ENCODE assay signal across 20 cellular contexts in the genomic region with DNA sequence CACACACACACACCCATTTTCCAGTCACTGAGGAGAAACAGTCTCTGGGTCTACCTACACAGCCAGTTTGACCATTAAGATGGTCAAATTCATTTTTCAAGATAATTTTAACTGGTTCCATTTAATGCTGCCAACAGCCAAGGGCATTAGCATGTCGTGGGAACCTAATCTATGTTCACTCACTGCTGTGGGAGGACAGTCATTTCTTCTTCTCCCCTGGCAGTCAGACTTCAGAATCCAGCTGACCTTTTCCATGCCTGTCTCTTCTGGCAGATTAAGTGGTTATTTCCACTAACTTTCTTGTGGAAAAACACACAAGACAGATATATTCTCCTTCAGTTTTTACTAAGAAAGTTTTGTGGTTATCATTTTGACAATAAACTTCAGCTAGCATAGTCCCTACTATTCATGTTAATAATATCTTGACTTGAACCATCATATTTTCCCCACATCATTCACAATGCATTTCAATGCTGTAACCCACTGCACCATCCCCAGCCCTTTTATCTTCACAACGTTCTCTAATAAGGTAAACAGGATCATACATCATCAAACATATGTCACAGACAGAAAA.
DNase-seq lines count a peak whose midpoint lies in the region; ATAC-seq and TF ChIP-seq lines count a peak whose summit lies in the region.
"Had no signal": no experiment of that assay in that cellular context is flagged by ENCODE, and none has a peak within 500 bp of the region (broad histone marks: within the 10 kb centered on the region; RNA-seq: fewer than 3 reads in every experiment).

No MANE protein-coding gene starts in this region.

- peaks cover 52% of the 10 kb centered on the region for H3K4me1 ChIP-seq in left ventricle myocardium inferior

- no peaks in the 10 kb centered on the region for H3K9me3 ChIP-seq in left ventricle myocardium inferior (replicated peaks)
- H3K9me3 ChIP-seq: BE2C had no signal

- DNase-seq in left ventricle myocardium inferior (no peak), left cardiac atrium (no peak), memory B cell (ENCODE audit: low spot score in 2 of 2) (no peak), type B pancreatic cell (ENCODE audit: extremely low spot score, unreplicated experiment) (no peak), NCI-H226 (no peak), AG08395 (ENCODE audit: low spot score) (no peak)
- no peak for DNase-seq in activated CD4-positive, alpha-beta memory T cell treated with anti-CD3 and anti-CD28 coated beads for 36 hours
- DNase-seq in stimulated activated CD4-positive, alpha-beta T cell treated with anti-CD3 and anti-CD28 coated beads, Interleukin-2, amount 100 ng/mL, for 24 hours, result no peak
- DNase-seq: activated effector memory CD4-positive, alpha-beta T cell treated with Interleukin-2 at 50 U/mL for 16 hours; BE2C; DND-41; NCI-H1436 treated with DMSO at 0.1 percent for 48 hours; nucleus accumbens; OCI-M1; substantia nigra had no signal

- peaks cover 95% of the 10 kb centered on the region for H3K36me3 Mint-ChIP-seq in activated CD4-positive, alpha-beta memory T cell treated with anti-CD3 and anti-CD28 coated beads for 36 hours
- H3K36me3 Mint-ChIP-seq in memory B cell (peaks cover 2% of the 10 kb centered on the region), type B pancreatic cell (no peaks in the 10 kb centered on the region)

- H3K36me3 ChIP-seq in left ventricle myocardium inferior, result no peaks in the 10 kb centered on the region
- H3K36me3 ChIP-seq: BE2C had no signal

- TF ChIP-seq CTCF in left ventricle myocardium inferior (IDR thresholded peaks at IDR 0.05; ENCODE audit: borderline replicate concordance) (no peak), type B pancreatic cell (conservative IDR thresholded peaks at IDR 0.05) (no peak)

- no peaks in the 10 kb centered on the region for H3K27me3 ChIP-seq in left ventricle myocardium inferior (ENCODE audit: low read depth)
- H3K27me3 ChIP-seq: BE2C had no signal

- H3K4me3 Mint-ChIP-seq in activated CD4-positive, alpha-beta memory T cell treated with anti-CD3 and anti-CD28 coated beads for 36 hours, result peak overlapping the region; percentile 79
- H3K4me3 Mint-ChIP-seq in memory B cell (peak overlapping the region; percentile 0), type B pancreatic cell (peak overlapping the region; percentile 8)

- peaks cover 44% of the 10 kb centered on the region for H3K4me1 Mint-ChIP-seq in activated CD4-positive, alpha-beta memory T cell treated with anti-CD3 and anti-CD28 coated beads for 36 hours (ENCODE audit: low read depth)
- H3K4me1 Mint-ChIP-seq in memory B cell (peaks cover 54% of the 10 kb centered on the region), type B pancreatic cell (ENCODE audit: unreplicated experiment) (peaks cover 50% of the 10 kb centered on the region)

- H3K27ac ChIP-seq in left ventricle myocardium inferior (replicated peaks), result peak overlapping the region; percentile 47
- H3K27ac ChIP-seq: HL-60, KMS-11, VCaP had no signal

- H3K4me3 ChIP-seq in left ventricle myocardium inferior, result no peak overlapping the region
- H3K4me3 ChIP-seq: lung, SK-N-MC had no signal

- H3K9me3 Mint-ChIP-seq in activated CD4-positive, alpha-beta memory T cell treated with anti-CD3 and anti-CD28 coated beads for 36 hours, result no peaks in the 10 kb centered on the region
- H3K9me3 Mint-ChIP-seq in memory B cell (no peaks in the 10 kb centered on the region), type B pancreatic cell (no peaks in the 10 kb centered on the region)

- CTCF ChIA-PET in activated CD4-positive, alpha-beta memory T cell treated with anti-CD3 and anti-CD28 coated beads for 36 hours (lab: Charles Lee), result interaction anchor here (0.6 to 3.9 kb wide), 7 partner anchors 24 to 589 kb away, joined by 3 to 19 read pairs (median 4); no protein-coding TSS in a partner anchor

- intact Hi-C loops in left ventricle myocardium inferior (cut with micrococcal nuclease), result no loop called here
- intact Hi-C loops in left cardiac atrium (cut with DNase I), result no loop called here
- intact Hi-C loops in activated CD4-positive, alpha-beta memory T cell treated with anti-CD3 and anti-CD28 coated beads for 36 hours (cut with micrococcal nuclease), result loop anchor here (1.0 to 10.0 kb wide), 4 partner anchors 44 to 642 kb away; no protein-coding TSS in a partner anchor

- POLR2A ChIA-PET in activated CD4-positive, alpha-beta memory T cell treated with anti-CD3 and anti-CD28 coated beads for 36 hours (lab: Charles Lee), result interaction anchor here (0.6 to 29.3 kb wide), 25 partner anchors 2 to 654 kb away, joined by 3 to 639 read pairs (median 5); partner anchors contain the start of gene DAD1

- no peaks in the 10 kb centered on the region for H3K27me3 Mint-ChIP-seq in activated CD4-positive, alpha-beta memory T cell treated with anti-CD3 and anti-CD28 coated beads for 36 hours
- no peaks in the 10 kb centered on the region for H3K27me3 Mint-ChIP-seq in memory B cell
- peaks cover 12% of the 10 kb centered on the region for H3K27me3 Mint-ChIP-seq in type B pancreatic cell

- peak overlapping the region; percentile 98 for H3K27ac Mint-ChIP-seq in activated CD4-positive, alpha-beta memory T cell treated with anti-CD3 and anti-CD28 coated beads for 36 hours
- H3K27ac Mint-ChIP-seq in memory B cell, result peak overlapping the region; percentile 76
- no peak overlapping the region for H3K27ac Mint-ChIP-seq in type B pancreatic cell

- no peak for ATAC-seq in left cardiac atrium
- ATAC-seq in memory B cell (ENCODE audit: low read depth), result no peak

Comparison
In these comparisons a context has a peak if more than half of its experiments do, and no peak if none do; other contexts are left out.
1. H3K4me3 Mint-ChIP-seq: peak in every context shown above with its lines; median percentile 79 in activated CD4-positive, alpha-beta memory T cell treated with anti-CD3 and anti-CD28 coated beads for 36 hours; 8 in type B pancreatic cell; 0 in memory B cell.